In genomic region chr15:72342385-72342784, GRCh38 we compare ENCODE assay signal across 8 cellular contexts. TPM values are rescaled to one million over a fixed set of nuclear protein-coding genes. Genes with fewer than 3 reads are reported as not detected.
DNase-seq lines count a peak whose midpoint lies in the region; ATAC-seq and TF ChIP-seq lines count a peak whose summit lies in the region.

No MANE protein-coding gene starts in this region.

- TF ChIP-seq EP300 in suprapubic skin (IDR thresholded peaks at IDR 0.05) = no peak

- H3K4me1 ChIP-seq in mucosa of descending colon (ENCODE audit: low read depth) = no peaks in the 10 kb centered on the region
- H3K4me1 ChIP-seq in suprapubic skin = no peaks in the 10 kb centered on the region

- intact Hi-C loops in mucosa of descending colon (cut with DNase I, micrococcal nuclease) = no loop called here

- H3K36me3 ChIP-seq in mucosa of descending colon (ENCODE audit: low read depth) (no peaks in the 10 kb centered on the region), suprapubic skin (peaks cover 49% of the 10 kb centered on the region)

- WGBS in suprapubic skin = 82% methylated on average over 11 of the region's 11 CpGs

- H3K27me3 ChIP-seq in suprapubic skin = no peaks in the 10 kb centered on the region

- TF ChIP-seq CTCF in mucosa of descending colon (IDR thresholded peaks at IDR 0.05) = no peak
- no peak for TF ChIP-seq CTCF in suprapubic skin (IDR thresholded peaks at IDR 0.05)

- DNase-seq in NCI-H82 (lab: John Stamatoyannopoulos, UW) (peak; percentile 74), NCI-H82 treated with DMSO at 0.1 percent for 48 hours (lab: John Stamatoyannopoulos, UW; ENCODE audit: unreplicated experiment) (no peak), NCI-H69 (lab: John Stamatoyannopoulos, UW) (peak; percentile 5), astrocyte of the hippocampus (ENCODE audit: low read depth, low spot score) (peak; percentile 46), mucosa of descending colon (peak in 2 of 3 donors; percentile 32 to 54), suprapubic skin (ENCODE audit: low spot score in 2 of 2) (no peak)

- no peaks in the 10 kb centered on the region for H3K9me3 ChIP-seq in mucosa of descending colon
- H3K9me3 ChIP-seq in suprapubic skin = no peaks in the 10 kb centered on the region

- ATAC-seq in mucosa of descending colon = peak; percentile 15
- ATAC-seq in HG03108 (IDR thresholded peaks at IDR 0.05; ENCODE audit: unreplicated experiment) = no peak
- ATAC-seq in GM18861 (IDR thresholded peaks at IDR 0.05; ENCODE audit: unreplicated experiment) = no peak

- no peak overlapping the region for H3K4me3 ChIP-seq in mucosa of descending colon
- no peak overlapping the region for H3K4me3 ChIP-seq in suprapubic skin

- no peak overlapping the region for H3K27ac ChIP-seq in suprapubic skin

- TF ChIP-seq POLR2A in suprapubic skin (IDR thresholded peaks at IDR 0.05) = no peak

RNA-seq across cellular contexts. Expression of gene CELF6, which starts 22.4 kb away (rescaled TPM):
- 1 to 10 TPM in 2 of 3 donors, under 1 TPM in 1; 0.67 to 3.8 (median 3.0) TPM for total RNA-seq in mucosa of descending colon
- 1 to 10 TPM in 2 of 4 donors, under 1 TPM in 2; 0.70 to 1.5 (median 0.99) TPM for total RNA-seq in suprapubic skin

RNA-seq across cellular contexts. Expression of gene HEXA, which starts 33.4 kb away (rescaled TPM):
- total RNA-seq in mucosa of descending colon (100 to 1,000 TPM in 1 of 3 donors, 10 to 100 TPM in 2; 81.0 to 105 (median 96.5) TPM), suprapubic skin (10 to 100 TPM; 34.8 to 60.2 (median 45.8) TPM)

RNA-seq across cellular contexts. Expression of gene TMEM202, which starts 55.7 kb away (rescaled TPM):
- total RNA-seq in mucosa of descending colon = not detected
- not detected for total RNA-seq in suprapubic skin

Comparison
In these comparisons a context has a peak if more than half of its experiments do, and no peak if none do; other contexts are left out.
1. DNase-seq: peak in NCI-H82 (single experiment), NCI-H69 (single experiment), astrocyte of the hippocampus (single experiment) and mucosa of descending colon (2 of 3); none in NCI-H82 treated with DMSO at 0.1 percent for 48 hours (single experiment) and suprapubic skin (0 of 2).